ENCODE assay signal across 25 cellular contexts in genomic region chr1:115654125-115654524, GRCh38. TPM values are rescaled to one million over a fixed set of nuclear protein-coding genes. Genes with fewer than 3 reads are reported as not detected.
DNase-seq lines count a peak whose midpoint lies in the region; ATAC-seq and TF ChIP-seq lines count a peak whose summit lies in the region.
"Had no signal": no experiment of that assay in that cellular context is flagged by ENCODE, and none has a peak within 500 bp of the region (broad histone marks: within the 10 kb centered on the region; RNA-seq: fewer than 3 reads in every experiment).

No MANE protein-coding gene starts in this region.

- 82 to 90% methylated on average over 3 of the region's 3 CpGs for WGBS in testis, 2 donors

- intact Hi-C loops in testis (cut with DNase I; ENCODE audit: low total_unique reads), result no loop called here

- H3K4me3 ChIP-seq in BLaER1 (no peak overlapping the region), testis (no peak overlapping the region)
- H3K4me3 ChIP-seq: skin epidermis had no signal

- H3K27ac ChIP-seq in BLaER1 (0 out of 2 replicates have a peak overlapping the region, but pooled peaks have one; percentile 16), testis (no peak overlapping the region)

- H3K27me3 ChIP-seq in BLaER1 (no peaks in the 10 kb centered on the region), testis (no peaks in the 10 kb centered on the region)
- H3K27me3 ChIP-seq: heart right ventricle had no signal

- peak overlapping the region; percentile 79 for H3K4me2 ChIP-seq in BLaER1

- H3K4me1 ChIP-seq in BLaER1 (peaks cover 66% of the 10 kb centered on the region), testis (peaks cover 6% of the 10 kb centered on the region)

- no peak overlapping the region for H3K9ac ChIP-seq in BLaER1

- TF ChIP-seq CTCF in testis (IDR thresholded peaks at IDR 0.05), result no peak

- ATAC-seq in activated CD4-positive, CD25-positive, alpha-beta regulatory T cell treated with anti-CD3 and anti-CD28 coated beads, Interleukin-2, amount 50 U/mL, for 24 hours, result no peak
- ATAC-seq in HG03045 (IDR thresholded peaks at IDR 0.05; ENCODE audit: unreplicated experiment) (no peak), GM18867 (IDR thresholded peaks at IDR 0.05; ENCODE audit: unreplicated experiment) (no peak)
- ATAC-seq: left cardiac atrium had no signal

- no peak for TF ChIP-seq POLR2A in testis (IDR thresholded peaks at IDR 0.05)

- DNase-seq in M059J (ENCODE audit: low read depth) (peak; percentile 40), dermis blood vessel endothelial cell (peak; percentile 15), myocyte (ENCODE audit: low read depth) (peak; percentile 86), testis (no peak)
- DNase-seq: activated CD4-positive, alpha-beta memory T cell treated with anti-CD3 and anti-CD28 coated beads, Interleukin-2, amount 10 ng/mL, durations not matched to agents 7 days and 5 days; activated CD4-positive, CD25-positive, alpha-beta regulatory T cell treated with anti-CD3 and anti-CD28 coated beads, Interleukin-2, amount 50 U/mL, for 72 hours; activated CD8-positive, alpha-beta memory T cell treated with anti-CD3 and anti-CD28 coated beads, Interleukin-2, amount 50 U/mL, for 48 hours; activated naive CD4-positive, alpha-beta T cell treated with anti-CD3 and anti-CD28 coated beads, Interleukin-2, amount 10 ng/mL, durations not matched to agents 7 days and 5 days; amniotic stem cell; HCEC 1CT; heart right ventricle; left cardiac atrium; naive B cell; NCI-H1436 treated with DMSO at 0.1 percent for 48 hours; NCI-H2107; NCI-H446; NCI-H82; occipital lobe; stimulated activated CD4-positive, alpha-beta T cell treated with anti-CD3 and anti-CD28 coated beads, Interleukin-1b, Interleukin-23, amount 100 ng/mL, for 48 hours; T1000 had no signal

- H3K36me3 ChIP-seq in BLaER1, result peaks cover 46% of the 10 kb centered on the region
- H3K36me3 ChIP-seq in testis (ENCODE audit: low read depth, missing control alignments), result no peaks in the 10 kb centered on the region

- H3K9me3 ChIP-seq in BLaER1 (peaks cover 9% of the 10 kb centered on the region), testis (no peaks in the 10 kb centered on the region)
- H3K9me3 ChIP-seq: heart right ventricle had no signal

- H4K20me1 ChIP-seq in BLaER1, result peaks cover 11% of the 10 kb centered on the region

RNA-seq across cellular contexts. Expression of gene VANGL1, which starts 12.4 kb away (rescaled TPM):
- 14.3 and 24.5 TPM in 2 replicates for total RNA-seq in M059J (2014; rRNA removed; shearing (Covaris generic))
- total RNA-seq in dermis blood vessel endothelial cell, result 16.3 and 24.3 TPM in 2 replicates
- total RNA-seq in myocyte, result 6.9 and 9.1 TPM in 2 replicates
- 7.4 TPM for polyA plus RNA-seq in myocyte (2012)
- 1 to 10 TPM; 8.2 to 8.6 TPM for total RNA-seq in testis
- polyA plus RNA-seq in testis (ENCODE audit: insufficient read depth, low read depth, low replicate concordance), result 16.6 TPM
